8 cellular contexts compared by ENCODE assay signal in genomic region chr15:58070801-58071418, GRCh38.
DNase-seq lines count a peak whose midpoint lies in the region; ATAC-seq and TF ChIP-seq lines count a peak whose summit lies in the region.

No MANE protein-coding gene starts in this region.

- no peak overlapping the region for H3K4me3 ChIP-seq in ACC112 (ENCODE audit: low read depth, low read length)
- H3K4me3 ChIP-seq in parathyroid adenoma (ENCODE audit: low read depth, low read length), result no peak overlapping the region

- H3K27ac ChIP-seq in ACC112 (ENCODE audit: low read depth, low read length), result no peak overlapping the region
- no peak overlapping the region for H3K27ac ChIP-seq in parathyroid adenoma

- peak overlapping the region; percentile 20 for H2AFZ ChIP-seq in ACC112 (ENCODE audit: low read length, unreplicated experiment)
- no peak overlapping the region for H2AFZ ChIP-seq in parathyroid adenoma

- H3K4me1 ChIP-seq in ACC112 (ENCODE audit: control insufficient read depth, insufficient read depth, low read length, unreplicated experiment) (no peaks in the 10 kb centered on the region), parathyroid adenoma (no peaks in the 10 kb centered on the region)

- H3K36me3 ChIP-seq in ACC112 (ENCODE audit: insufficient read depth, low read length) (no peaks in the 10 kb centered on the region), parathyroid adenoma (ENCODE audit: control insufficient read depth, insufficient read depth, low read length) (no peaks in the 10 kb centered on the region)

- TF ChIP-seq CTCF in GM10266 (IDR thresholded peaks at IDR 0.05; ENCODE audit: control insufficient read depth, insufficient read depth, low read depth, missing control alignments), result peak; percentile 79
- TF ChIP-seq CTCF in parathyroid adenoma (IDR thresholded peaks at IDR 0.05), result peak; percentile 64

- H3K27me3 ChIP-seq in ACC112 (ENCODE audit: insufficient read depth, low read length) (peaks cover 3% of the 10 kb centered on the region), parathyroid adenoma (ENCODE audit: control insufficient read depth, insufficient read depth, low read length) (no peaks in the 10 kb centered on the region)

- H3K4me2 ChIP-seq in parathyroid adenoma (ENCODE audit: low read length), result no peak overlapping the region

- no peak overlapping the region for H3K9ac ChIP-seq in parathyroid adenoma

- no peak for DNase-seq in GM10266 (ENCODE audit: extremely low spot score)
- DNase-seq in NCI-H345 treated with DMSO at 0.1 percent for 48 hours (lab: John Stamatoyannopoulos, UW; ENCODE audit: unreplicated experiment), result peak; percentile 30
- DNase-seq in activated T-cell treated with anti-CD3 and anti-CD28 coated beads for 48 hours (ENCODE audit: low read depth), result peak; percentile 29
- DNase-seq in glomerular visceral epithelial cell (ENCODE audit: extremely low spot score), result peak; percentile 50
- no peak for DNase-seq in GM19240 (ENCODE audit: insufficient read length, low spot score)

- H3K79me2 ChIP-seq in ACC112 (ENCODE audit: control insufficient read depth, insufficient read depth, low read length, unreplicated experiment) (no peaks in the 10 kb centered on the region), parathyroid adenoma (no peaks in the 10 kb centered on the region)

- no peaks in the 10 kb centered on the region for H3K9me3 ChIP-seq in parathyroid adenoma (ENCODE audit: control insufficient read depth, low read length)

- no peak for ATAC-seq in GM19324 (IDR thresholded peaks at IDR 0.05; ENCODE audit: low FRiP score, unreplicated experiment)

Comparison
In these comparisons a context has a peak if more than half of its experiments do, and no peak if none do; other contexts are left out.
1. DNase-seq: peak in NCI-H345 treated with DMSO at 0.1 percent for 48 hours (single experiment), activated T-cell treated with anti-CD3 and anti-CD28 coated beads for 48 hours (single experiment) and glomerular visceral epithelial cell (single experiment); none in GM10266 (single experiment) and GM19240 (single experiment).